ENCODE assay signal across 8 cellular contexts in genomic region chr5:173329370-173330150, GRCh38. TPM values are rescaled to one million over a fixed set of nuclear protein-coding genes. Genes with fewer than 3 reads are reported as not detected.
DNase-seq lines count a peak whose midpoint lies in the region; ATAC-seq, FAIRE-seq and TF ChIP-seq lines count a peak whose summit lies in the region.

No MANE protein-coding gene starts in this region.

- no peak overlapping the region for H2BK20ac ChIP-seq in H1 (ENCODE audit: low read length)

- H3K36me3 ChIP-seq in Panc1 (ENCODE audit: control insufficient read depth, insufficient read depth, low read length) = peaks cover 4% of the 10 kb centered on the region; the same call in 1 of the 2 replicates
- peaks cover 6 to 28% (median 12%) of the 10 kb centered on the region in 4 experiments for H3K36me3 ChIP-seq in H1 (ENCODE audit: control insufficient read depth in 2 of 4, insufficient read depth in 4 of 4, low read length in 3 of 4)
- H3K36me3 ChIP-seq in pancreas = no peaks in the 10 kb centered on the region

- H3K18ac ChIP-seq in H1 (ENCODE audit: extremely low read depth, low read length) = peak overlapping the region; percentile 97

- CTCF ChIA-PET in Panc1 (lab: Charles Lee) = interaction anchor here (0.6 to 3.1 kb wide), 4 partner anchors 36 to 576 kb away, joined by 4 to 28 read pairs (median 6); no protein-coding TSS in a partner anchor
- CTCF ChIA-PET in H1 (lab: Charles Lee; ENCODE audit: partially characterized antibody) = interaction anchor here (0.8 to 8.1 kb wide), 12 partner anchors 8 to 643 kb away, joined by 3 to 184 read pairs (median 4); no protein-coding TSS in a partner anchor

- H3K14ac ChIP-seq in H1 (ENCODE audit: insufficient read length) = no peak overlapping the region

- peak overlapping the region; percentile 89 for H4K5ac ChIP-seq in H1 (ENCODE audit: insufficient read length, low read depth, low read length)

- 3% methylated on average over 19 of the region's 76 CpGs; no CpG with 5 or more reads in 1 of the 2 experiments for whole genome bisulfite sequencing in H1 (ENCODE audit: extremely low coverage in 1 of 2, insufficient coverage in 1 of 2, insufficient read length in 1 of 2, insufficient replicate concordance in 2 of 2, low coverage in 1 of 2, low lambda C conversion rate in 2 of 2, missing lambda C conversion rate in 1 of 2), 2 experiments
- WGBS in pancreas, 2 donors = 2% methylated on average over 67 to 76 of the region's 76 CpGs

- peak overlapping the region; percentile 64 to 92 for H3K4me3 ChIP-seq in Panc1 (ENCODE audit: low read depth in 2 of 2, low read length in 2 of 2)
- H3K4me3 ChIP-seq in H1 (ENCODE audit: extremely low read depth in 1 of 4, insufficient read depth in 2 of 4, low read depth in 3 of 4, low read length in 4 of 4) = peak overlapping the region; percentile 90 to 95 (median 91)
- H3K4me3 ChIP-seq in pancreas = peak overlapping the region; percentile 24 to 64 (median 56)

- H2BK12ac ChIP-seq in H1 (ENCODE audit: low read depth, low read length) = peak overlapping the region; percentile 99; the same call in 1 of the 2 replicates

- DNase-seq in Panc1 (ENCODE audit: low read depth, low spot score) (no peak), H1 (ENCODE audit: low read depth in 1 of 2, low spot score in 2 of 2) (peak in 1 of 2 experiments; percentile 80), pancreas (peak; percentile 50 to 87 (median 68)), NCI-H2227 treated with DMSO at 0.1 percent for 48 hours (lab: John Stamatoyannopoulos, UW) (no peak), NCI-H1092 (lab: John Stamatoyannopoulos, UW) (no peak)

- no peak overlapping the region for H2AFZ ChIP-seq in H1 (ENCODE audit: low read length)

- H3K56ac ChIP-seq in H1 (replicated peaks; ENCODE audit: insufficient read length, low read depth, low read length) = peak overlapping the region; percentile 83

- peak; percentile 21; the same call in 1 of the 3 replicates for TF ChIP-seq CTCF in GM12872 (IDR thresholded peaks at IDR 0.05; ENCODE audit: insufficient read depth, low read depth, low read length)
- peak; percentile 71 for TF ChIP-seq CTCF in Panc1 (IDR thresholded peaks at IDR 0.05)
- 0 out of 4 replicates have a peak, but pooled peaks of 1 of the 3 experiments have one; percentile 5 for TF ChIP-seq CTCF in H1 (IDR thresholded peaks at IDR 0.05; ENCODE audit: control extremely low read depth in 1 of 3, insufficient read depth in 1 of 3, low read depth in 1 of 3, low read length in 3 of 3)
- no peak for TF ChIP-seq CTCF in pancreas (IDR thresholded peaks at IDR 0.05)

- H3K27ac ChIP-seq in Panc1 (ENCODE audit: low read length) (peak overlapping the region; percentile 86), H1 (ENCODE audit: low read depth, low read length) (peak overlapping the region; percentile 81), pancreas (peak overlapping the region; percentile 55 to 69 (median 60))

- no peak overlapping the region for H3K4ac ChIP-seq in H1 (replicated peaks; ENCODE audit: insufficient read length, low read depth, low read length)

- ATAC-seq in HG02571 (IDR thresholded peaks at IDR 0.05; ENCODE audit: unreplicated experiment) (peak; percentile 37), Panc1 (peak; percentile 11; the same call in 1 of the 2 replicates), pancreas (peak; percentile 10 to 33 (median 16)), HG02852 (IDR thresholded peaks at IDR 0.05; ENCODE audit: unreplicated experiment) (no peak)

- H3K79me2 ChIP-seq in H1 (ENCODE audit: control insufficient read depth in 1 of 2, insufficient read depth in 2 of 2, low read length in 2 of 2) = peaks cover 10 to 36% of the 10 kb centered on the region in 2 experiments

- peaks cover 15% of the 10 kb centered on the region for H3K79me1 ChIP-seq in H1 (ENCODE audit: low read depth, low read length)

- peak overlapping the region; percentile 98 for H2BK5ac ChIP-seq in H1 (ENCODE audit: low read depth, low read length)

- no peak overlapping the region for H2BK15ac ChIP-seq in H1 (ENCODE audit: low read length)

- H3K4me2 ChIP-seq in H1 (ENCODE audit: insufficient read depth in 1 of 2, low read depth in 2 of 2, low read length in 2 of 2) = peak overlapping the region; percentile 96 to 99

- H4K8ac ChIP-seq in H1 (ENCODE audit: extremely low read depth, insufficient read depth, low read length) = peak overlapping the region; percentile 98

- H3K9me3 ChIP-seq in Panc1 (ENCODE audit: control insufficient read depth, insufficient read depth, low read depth, low read length) (no peaks in the 10 kb centered on the region), H1 (ENCODE audit: insufficient read depth in 2 of 2, low read depth in 1 of 2, low read length in 1 of 2) (no peaks in the 10 kb centered on the region), pancreas (no peaks in the 10 kb centered on the region)

- no peak for TF ChIP-seq POLR2A in H1 (IDR thresholded peaks at IDR 0.05; ENCODE audit: control extremely low read depth in 1 of 2, low read depth in 2 of 2, low read length in 2 of 2)

- FAIRE-seq in H1 (lab: Jason Lieb, UNC) = no peak
- no peak for FAIRE-seq in pancreas (lab: Jason Lieb, UNC)

- in situ Hi-C loops in Panc1 (cut with HindIII; ENCODE audit: low pct_unique_long_range_greater_than_20kb, low sequenced_read_pairs) = no loop called here

- TF ChIP-seq EP300 in H1 (IDR thresholded peaks at IDR 0.05; ENCODE audit: borderline replicate concordance in 1 of 2, low read depth in 2 of 2, low read length in 2 of 2) = no peak

- POLR2A ChIA-PET in Panc1 (lab: Charles Lee) = interaction anchor here (0.6 to 1.5 kb wide), 4 partner anchors 14 to 1859 kb away, joined by 4 to 7 read pairs (median 4); no protein-coding TSS in a partner anchor
- POLR2A ChIA-PET in H1 (lab: Charles Lee; ENCODE audit: partially characterized antibody) = interaction anchor here (0.6 to 9.3 kb wide), 30 partner anchors 9 to 995 kb away, joined by 3 to 491 read pairs (median 6); partner anchors contain the start of genes BNIP1 and NKX2-5

- peak overlapping the region; percentile 62 to 80 (median 72) for H3K9ac ChIP-seq in H1 (replicated peaks in 1 of 4; ENCODE audit: extremely low read depth in 1 of 4, low read depth in 3 of 4, low read length in 3 of 4)

- no TSS peak for BruUV-seq in Panc1 (replicated peaks; lab: Mats Ljungman, UMichigan)

- peaks cover 16% of the 10 kb centered on the region for H3K4me1 ChIP-seq in Panc1 (ENCODE audit: control insufficient read depth, insufficient read depth, low read length)
- peaks cover 7 to 28% (median 14%) of the 10 kb centered on the region in 4 experiments for H3K4me1 ChIP-seq in H1 (replicated peaks in 1 of 4; ENCODE audit: control insufficient read depth in 3 of 4, insufficient read depth in 4 of 4, low read length in 3 of 4)
- peaks cover 6 to 10% (median 7%) of the 10 kb centered on the region in 3 donors for H3K4me1 ChIP-seq in pancreas

- no peak for TF ChIP-seq RAD21 in H1 (IDR thresholded peaks at IDR 0.05 in 1 of 2, conservative IDR thresholded peaks at IDR 0.05 in 1 of 2; ENCODE audit: low read depth in 2 of 2, low read length in 2 of 2)

- peaks cover 16% of the 10 kb centered on the region for H3K23me2 ChIP-seq in H1 (ENCODE audit: low read depth, low read length)

- H2BK120ac ChIP-seq in H1 (replicated peaks; ENCODE audit: low read depth, low read length) = no peak overlapping the region

- 0 out of 2 replicates have a peak overlapping the region, but pooled peaks have one; percentile 18 for H2AK5ac ChIP-seq in H1 (ENCODE audit: low read depth, low read length)

- peaks cover 14 to 17% of the 10 kb centered on the region in 2 experiments for H4K20me1 ChIP-seq in H1 (replicated peaks in 1 of 2; ENCODE audit: control insufficient read depth in 1 of 2, insufficient read depth in 2 of 2, low read length in 2 of 2)

- H3K23ac ChIP-seq in H1 (ENCODE audit: insufficient read length) = no peak overlapping the region

- intact Hi-C loops in Panc1 (cut with micrococcal nuclease; ENCODE audit: unreplicated experiment) (loop anchor here (5.0 kb wide), 1 partner anchor 243 kb away; no protein-coding TSS in a partner anchor), pancreas (cut with DNase I) (loop anchor here in 1 of 3 donors (5.0 kb wide), 1 partner anchor 37 kb away; no protein-coding TSS in a partner anchor)

- peak overlapping the region; percentile 7 for H4K91ac ChIP-seq in H1 (replicated peaks; ENCODE audit: insufficient read length, low read length)

- H3K27me3 ChIP-seq in Panc1 (ENCODE audit: control insufficient read depth, insufficient read depth, low read length) = no peaks in the 10 kb centered on the region
- H3K27me3 ChIP-seq in H1 (replicated peaks in 1 of 4; ENCODE audit: control insufficient read depth in 3 of 4, extremely low read depth in 1 of 4, insufficient read depth in 3 of 4, low read length in 3 of 4) = peaks cover 0 to 9% (median 7%) of the 10 kb centered on the region in 4 experiments; a peak in 6 of 7 replicates
- H3K27me3 ChIP-seq in pancreas = no peaks in the 10 kb centered on the region

TF ChIP-seq in H1, 55 proteins besides CTCF, POLR2A, EP300 and RAD21 (continues in another document):
- TF ChIP-seq NANOG (IDR thresholded peaks at IDR 0.05; ENCODE audit: insufficient read depth, low read depth, low read length, poor library complexity, severe bottlenecking) (peak; percentile 23), SP1 (IDR thresholded peaks at IDR 0.05; ENCODE audit: low read depth, low read length) (no peak), USF2 (IDR thresholded peaks at IDR 0.05; ENCODE audit: low read length) (no peak)

RNA-seq across cellular contexts. Expression of gene STC2, which starts 1.3 kb away (rescaled TPM):
- total RNA-seq in Panc1 (2021; ENCODE audit: unreplicated experiment) (32.2 TPM), pancreas (100 to 1,000 TPM in 1 of 6 donors, 10 to 100 TPM in 4, 1 to 10 TPM in 1; 6.8 to 117 (median 14.1) TPM)
- polyA plus RNA-seq in Panc1 (2012; ENCODE audit: insufficient read length) = 87.0 TPM
- 40.0 and 53.1 TPM in 2 replicates for total RNA-seq in H1 (2021; fragmentation: NEBNext Ultra II Directional; extraction: Animal tissue kit (Norgen Biotek cat#: 25700))
- polyA plus RNA-seq in H1 (2011; rRNA removed) (26.4 and 52.2 TPM in 2 replicates), pancreas (1 to 10 TPM; 6.1 to 6.9 TPM)
- 118 TPM for polyA plus RNA-seq in H1 (2011; cell fraction: cytosol; rRNA removed)
- 43.8 TPM for polyA plus RNA-seq in H1 (2011; cell fraction: nucleus; rRNA removed)
- polyA plus RNA-seq in H1 (2012, experiment 1 of 2) = 62.3 to 83.5 TPM (median 69.6 TPM) in 4 replicates
- 21.7 TPM for polyA plus RNA-seq in H1 (2012, experiment 2 of 2)
- polyA plus RNA-seq in H1 (2013, experiment 1 of 2) = 25.8 TPM
- polyA plus RNA-seq in H1 (2013, experiment 2 of 2) = 30.5 TPM
- 21.7 and 32.5 TPM in 2 replicates for polyA minus RNA-seq in H1 (2011; rRNA and poly(A)+ RNA removed)
- polyA minus RNA-seq in H1 (2011; cell fraction: cytosol; rRNA and poly(A)+ RNA removed) = 81.5 TPM
- 67.2 TPM for polyA minus RNA-seq in H1 (2011; cell fraction: nucleus; rRNA and poly(A)+ RNA removed)

Comparison
In these comparisons a context has a peak if more than half of its experiments do, and no peak if none do; other contexts are left out.
1. CTCF ChIP-seq: peak in GM12872 (single experiment) and Panc1 (single experiment); none in pancreas (0 of 4).
2. DNase-seq: peak in pancreas (6 of 6); none in Panc1 (single experiment), NCI-H2227 treated with DMSO at 0.1 percent for 48 hours (single experiment) and NCI-H1092 (single experiment).
3. Peak in every context shown above with its lines, with median percentiles within 50 percentile points of each other: H3K27ac ChIP-seq and H3K4me3 ChIP-seq.